ENCODE assay signal across 14 cellular contexts in the genomic region with DNA sequence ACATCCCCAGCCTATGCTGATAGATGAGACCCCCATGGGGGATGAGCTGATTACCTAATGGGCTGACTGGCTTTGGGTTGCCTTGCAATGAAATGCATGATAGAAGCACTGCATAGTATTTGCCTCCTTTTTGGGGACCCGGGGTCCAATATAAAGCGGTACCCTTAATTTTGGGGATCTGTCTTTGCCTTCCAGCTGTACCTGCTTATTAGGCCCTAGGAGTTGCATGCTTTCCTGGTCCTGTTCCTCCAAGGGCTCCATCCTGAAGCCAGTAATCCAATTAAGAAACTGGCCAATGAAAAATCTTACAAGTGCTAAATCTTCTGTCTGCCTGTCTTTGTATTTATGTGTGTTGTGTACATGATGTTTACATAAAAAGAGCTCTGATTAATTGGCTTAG.
A peak's percentile ranks its signal among the peaks of the same experiment; 100 is the strongest.
DNase-seq lines count a peak whose midpoint lies in the region; ATAC-seq, FAIRE-seq and TF ChIP-seq lines count a peak whose summit lies in the region.
"Had no signal": no experiment of that assay in that cellular context is flagged by ENCODE, and none has a peak within 500 bp of the region (broad histone marks: within the 10 kb centered on the region; RNA-seq: fewer than 3 reads in every experiment).

No MANE protein-coding gene starts in this region.

- no peak overlapping the region for H3K9ac ChIP-seq in endodermal cell (ENCODE audit: extremely low read depth, low read length, poor library complexity, severe bottlenecking)

- peak overlapping the region; percentile 23 for H3K4me3 ChIP-seq in endodermal cell (ENCODE audit: low read length)
- H3K4me3 ChIP-seq: heart left ventricle, lower lobe of right lung had no signal

- no peak for TF ChIP-seq CTCF in endodermal cell (conservative IDR thresholded peaks at IDR 0.05)
- no peak for TF ChIP-seq CTCF in D721Med (IDR thresholded peaks at IDR 0.05; ENCODE audit: insufficient read depth, missing control alignments)

- no peak overlapping the region for H3K4me3 Mint-ChIP-seq in activated CD4-positive, alpha-beta T cell treated with anti-CD3 and anti-CD28 coated beads for 36 hours
- no peak overlapping the region for H3K4me3 Mint-ChIP-seq in stimulated activated naive CD8-positive, alpha-beta T cell treated with anti-CD3 and anti-CD28 coated beads, Interleukin-15, amount 100 ng/mL, for 72 hours
- H3K4me3 Mint-ChIP-seq in endodermal cell = no peak overlapping the region
- H3K4me3 Mint-ChIP-seq: CD4-positive, alpha-beta T cell; H9; type B pancreatic cell had no signal

- DNase-seq in activated CD4-positive, alpha-beta T cell treated with anti-CD3 and anti-CD28 coated beads for 36 hours = peak; percentile 16
- no peak for DNase-seq in activated CD4-positive, alpha-beta T cell treated with anti-CD3 and anti-CD28 coated beads for 1 hour
- peak; percentile 7 for DNase-seq in stimulated activated naive CD8-positive, alpha-beta T cell treated with anti-CD3 and anti-CD28 coated beads, Interleukin-15, Interleukin-2, amounts not matched to agents 100 U/mL and 50 U/mL, for 24 hours
- no peak for DNase-seq in stimulated activated naive CD8-positive, alpha-beta T cell treated with anti-CD3 and anti-CD28 coated beads, Interleukin-15, amount 100 ng/mL, for 72 hours
- DNase-seq in endodermal cell = peak; percentile 80
- no peak for DNase-seq in D721Med (ENCODE audit: insufficient read length, low spot score)
- DNase-seq in cerebellum (ENCODE audit: low spot score) = no peak
- DNase-seq: H9, heart left ventricle, lower lobe of right lung, NCI-H1436 had no signal

- 81 to 89% methylated on average over 2 of the region's 2 CpGs for WGBS in endodermal cell (ENCODE audit: insufficient coverage in 1 of 2, insufficient read length in 1 of 2), 2 experiments

- H3K27ac ChIP-seq in endodermal cell (ENCODE audit: low read depth, low read length) = no peak overlapping the region
- H3K27ac ChIP-seq: heart left ventricle, lower lobe of right lung had no signal

- H3K36me3 ChIP-seq in endodermal cell (ENCODE audit: control insufficient read depth, insufficient read depth, low read length) = no peaks in the 10 kb centered on the region
- H3K36me3 ChIP-seq: heart left ventricle, lower lobe of right lung had no signal

- peaks cover 34% of the 10 kb centered on the region for H3K9me3 ChIP-seq in endodermal cell (ENCODE audit: control insufficient read depth, low read length)

- H3K9me3 Mint-ChIP-seq in activated CD4-positive, alpha-beta T cell treated with anti-CD3 and anti-CD28 coated beads for 36 hours (ENCODE audit: low read depth) = peaks cover 21% of the 10 kb centered on the region
- H3K9me3 Mint-ChIP-seq in stimulated activated naive CD8-positive, alpha-beta T cell treated with anti-CD3 and anti-CD28 coated beads, Interleukin-15, amount 100 ng/mL, for 72 hours = peaks cover 22 to 32% of the 10 kb centered on the region in 2 donors
- peaks cover 40% of the 10 kb centered on the region for H3K9me3 Mint-ChIP-seq in endodermal cell

- no peak for FAIRE-seq in D721Med (lab: Jason Lieb, UNC)

- CTCF ChIA-PET in activated CD4-positive, alpha-beta T cell treated with anti-CD3 and anti-CD28 coated beads for 36 hours (lab: Charles Lee) = no interaction called here

- no peak overlapping the region for H3K27ac Mint-ChIP-seq in activated CD4-positive, alpha-beta T cell treated with anti-CD3 and anti-CD28 coated beads for 36 hours
- no peak overlapping the region for H3K27ac Mint-ChIP-seq in stimulated activated naive CD8-positive, alpha-beta T cell treated with anti-CD3 and anti-CD28 coated beads, Interleukin-15, amount 100 ng/mL, for 72 hours
- no peak overlapping the region for H3K27ac Mint-ChIP-seq in endodermal cell
- H3K27ac Mint-ChIP-seq: CD4-positive, alpha-beta T cell; H9; type B pancreatic cell had no signal

- no peaks in the 10 kb centered on the region for H3K36me3 Mint-ChIP-seq in activated CD4-positive, alpha-beta T cell treated with anti-CD3 and anti-CD28 coated beads for 36 hours (ENCODE audit: low read depth)
- H3K36me3 Mint-ChIP-seq in endodermal cell (ENCODE audit: low read depth) = peaks cover 7% of the 10 kb centered on the region
- H3K36me3 Mint-ChIP-seq: type B pancreatic cell had no signal

- H3K27me3 ChIP-seq in endodermal cell (ENCODE audit: control insufficient read depth, insufficient read depth, low read length, poor library complexity, severe bottlenecking) = no peaks in the 10 kb centered on the region
- H3K27me3 ChIP-seq: heart left ventricle had no signal

- H3K4me1 Mint-ChIP-seq in activated CD4-positive, alpha-beta T cell treated with anti-CD3 and anti-CD28 coated beads for 36 hours = no peaks in the 10 kb centered on the region
- H3K4me1 Mint-ChIP-seq in stimulated activated naive CD8-positive, alpha-beta T cell treated with anti-CD3 and anti-CD28 coated beads, Interleukin-15, amount 100 ng/mL, for 72 hours = no peaks in the 10 kb centered on the region
- no peaks in the 10 kb centered on the region for H3K4me1 Mint-ChIP-seq in endodermal cell

- ATAC-seq in activated CD4-positive, alpha-beta T cell treated with anti-CD3 and anti-CD28 coated beads for 36 hours = no peak
- ATAC-seq in stimulated activated naive CD8-positive, alpha-beta T cell treated with anti-CD3 and anti-CD28 coated beads, Interleukin-15, Interleukin-2, amounts not matched to agents 100 U/mL and 50 U/mL, for 24 hours = no peak
- no peak for ATAC-seq in stimulated activated naive CD8-positive, alpha-beta T cell treated with anti-CD3 and anti-CD28 coated beads, Interleukin-15, amount 100 ng/mL, for 72 hours
- ATAC-seq in HG03045 (IDR thresholded peaks at IDR 0.05; ENCODE audit: unreplicated experiment) = no peak
- ATAC-seq: heart left ventricle, lower lobe of right lung had no signal

- intact Hi-C loops in activated CD4-positive, alpha-beta T cell treated with anti-CD3 and anti-CD28 coated beads for 36 hours (cut with DNase I, micrococcal nuclease) = no loop called here

- H3K27me3 Mint-ChIP-seq in activated CD4-positive, alpha-beta T cell treated with anti-CD3 and anti-CD28 coated beads for 36 hours = no peaks in the 10 kb centered on the region
- no peaks in the 10 kb centered on the region for H3K27me3 Mint-ChIP-seq in stimulated activated naive CD8-positive, alpha-beta T cell treated with anti-CD3 and anti-CD28 coated beads, Interleukin-15, amount 100 ng/mL, for 72 hours
- no peaks in the 10 kb centered on the region for H3K27me3 Mint-ChIP-seq in endodermal cell (ENCODE audit: insufficient read depth)
- H3K27me3 Mint-ChIP-seq: CD4-positive, alpha-beta T cell; type B pancreatic cell had no signal

- H3K4me1 ChIP-seq in endodermal cell (ENCODE audit: control insufficient read depth, insufficient read depth, low read length) = no peaks in the 10 kb centered on the region
- H3K4me1 ChIP-seq: heart left ventricle, lower lobe of right lung had no signal

- POLR2A ChIA-PET in activated CD4-positive, alpha-beta T cell treated with anti-CD3 and anti-CD28 coated beads for 36 hours (lab: Charles Lee) = no interaction called here

Comparison
In these comparisons a context has a peak if more than half of its experiments do, and no peak if none do; other contexts are left out.
1. DNase-seq: peak in activated CD4-positive, alpha-beta T cell treated with anti-CD3 and anti-CD28 coated beads for 36 hours (single experiment), stimulated activated naive CD8-positive, alpha-beta T cell treated with anti-CD3 and anti-CD28 coated beads, Interleukin-15, Interleukin-2, amounts not matched to agents 100 U/mL and 50 U/mL, for 24 hours (single experiment) and endodermal cell (single experiment); none in activated CD4-positive, alpha-beta T cell treated with anti-CD3 and anti-CD28 coated beads for 1 hour (single experiment), stimulated activated naive CD8-positive, alpha-beta T cell treated with anti-CD3 and anti-CD28 coated beads, Interleukin-15, amount 100 ng/mL, for 72 hours (0 of 2), D721Med (single experiment) and cerebellum (single experiment).